ENCODE assay signal across 9 cellular contexts in genomic region chr17:77282524-77283515, GRCh38.
A peak's percentile ranks its signal among the peaks of the same experiment; 100 is the strongest.
DNase-seq lines count a peak whose midpoint lies in the region; ATAC-seq and TF ChIP-seq lines count a peak whose summit lies in the region.
"Had no signal": no experiment of that assay in that cellular context is flagged by ENCODE, and none has a peak within 500 bp of the region (broad histone marks: within the 10 kb centered on the region; RNA-seq: fewer than 3 reads in every experiment).

No MANE protein-coding gene starts in this region.

- H3K27me3 ChIP-seq in endodermal cell (ENCODE audit: control insufficient read depth, insufficient read depth, low read length, poor library complexity, severe bottlenecking) (peaks cover 27% of the 10 kb centered on the region), psoas muscle (ENCODE audit: insufficient read depth in 3 of 3, low read length in 2 of 3) (peaks cover 0 to 6% (median 0%) of the 10 kb centered on the region in 3 donors)

- H3K27ac ChIP-seq in endodermal cell (ENCODE audit: low read depth, low read length), result no peak overlapping the region
- H3K27ac ChIP-seq in psoas muscle, result peak overlapping the region; percentile 46
- H3K27ac ChIP-seq: HL-60 had no signal

- TF ChIP-seq CTCF in GM10266 (IDR thresholded peaks at IDR 0.05; ENCODE audit: control insufficient read depth, insufficient read depth, low read depth, missing control alignments), result no peak
- TF ChIP-seq CTCF in endodermal cell (conservative IDR thresholded peaks at IDR 0.05), result no peak
- no peak for TF ChIP-seq CTCF in psoas muscle (IDR thresholded peaks at IDR 0.05)

- no peak overlapping the region for H3K9ac ChIP-seq in endodermal cell (ENCODE audit: extremely low read depth, low read length, poor library complexity, severe bottlenecking)

- H3K4me3 Mint-ChIP-seq in endodermal cell, result peak overlapping the region; percentile 78

- peaks cover 5% of the 10 kb centered on the region for H3K36me3 Mint-ChIP-seq in endodermal cell (ENCODE audit: low read depth)

- H3K9me3 ChIP-seq in endodermal cell (ENCODE audit: control insufficient read depth, low read length) (no peaks in the 10 kb centered on the region), psoas muscle (no peaks in the 10 kb centered on the region)

- H3K27ac Mint-ChIP-seq in endodermal cell, result no peak overlapping the region

- H3K4me3 ChIP-seq in endodermal cell (ENCODE audit: low read length) (peak overlapping the region; percentile 87), psoas muscle (peak overlapping the region; percentile 69)

- WGBS in endodermal cell (ENCODE audit: insufficient coverage in 1 of 2, insufficient read length in 1 of 2), 2 experiments, result 74 to 90% methylated on average over 7 to 24 of the region's 24 CpGs
- WGBS in psoas muscle, 3 donors, result 59 to 73% (median 62%) methylated on average over 24 of the region's 24 CpGs

- intact Hi-C loops in psoas muscle (cut with DNase I) (no loop called here), posterior vena cava (cut with DNase I) (loop anchor here in 1 of 2 donors (5.0 kb wide), 1 partner anchor 34 kb away; a partner anchor contains a TSS)

- H3K36me3 ChIP-seq in endodermal cell (ENCODE audit: control insufficient read depth, insufficient read depth, low read length) (no peaks in the 10 kb centered on the region), psoas muscle (ENCODE audit: insufficient read depth in 1 of 2, low read depth in 1 of 2) (no peaks in the 10 kb centered on the region)

- peak; percentile 67 for DNase-seq in GM10266 (ENCODE audit: extremely low spot score)
- DNase-seq in NCI-H2196 (lab: John Stamatoyannopoulos, UW; ENCODE audit: unreplicated experiment), result peak; percentile 67
- DNase-seq in endodermal cell, result peak; percentile 81
- DNase-seq in psoas muscle, result no peak
- no peak for DNase-seq in posterior vena cava (ENCODE audit: low spot score)
- DNase-seq in Kasumi-1 (lab: John Stamatoyannopoulos, UW), result no peak
- no peak for DNase-seq in T1000 (lab: John Stamatoyannopoulos, UW)

- H3K27me3 Mint-ChIP-seq in endodermal cell (ENCODE audit: insufficient read depth), result peaks cover 28% of the 10 kb centered on the region

- H3K9me3 Mint-ChIP-seq in endodermal cell, result no peaks in the 10 kb centered on the region

- peaks cover 37% of the 10 kb centered on the region for H3K4me1 Mint-ChIP-seq in endodermal cell

- ATAC-seq in psoas muscle (no peak), GM21576 (IDR thresholded peaks at IDR 0.05; ENCODE audit: unreplicated experiment) (no peak)

- H3K4me1 ChIP-seq in endodermal cell (ENCODE audit: control insufficient read depth, insufficient read depth, low read length) (peaks cover 4% of the 10 kb centered on the region), psoas muscle (peaks cover 41% of the 10 kb centered on the region)

Comparison
In these comparisons a context has a peak if more than half of its experiments do, and no peak if none do; other contexts are left out.
1. DNase-seq: peak in GM10266 (single experiment), NCI-H2196 (single experiment) and endodermal cell (single experiment); none in psoas muscle (0 of 2), posterior vena cava (single experiment), Kasumi-1 (0 of 2) and T1000 (single experiment).